ENCODE assay signal across 9 cellular contexts in the genomic region with DNA sequence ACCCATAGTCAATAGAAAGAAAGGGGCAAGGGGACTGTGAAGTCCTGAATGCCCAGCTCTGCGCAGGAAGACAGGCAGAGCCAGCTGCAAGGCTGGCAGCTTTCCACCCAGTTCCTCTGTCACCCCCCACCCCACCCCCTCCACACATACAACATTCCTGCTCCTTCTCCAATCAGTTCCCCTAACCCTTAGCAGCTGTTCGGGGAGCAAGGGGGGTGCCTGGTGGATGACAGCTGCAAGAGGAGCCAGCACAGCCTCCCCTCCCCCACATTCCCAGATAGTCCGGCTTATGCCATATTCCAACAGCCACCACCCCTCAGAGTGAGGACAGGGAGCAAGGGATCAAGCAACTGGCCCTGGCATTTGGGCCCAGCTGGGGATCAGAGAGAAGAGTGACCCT. TPM values are rescaled to one million over a fixed set of nuclear protein-coding genes. Genes with fewer than 3 reads are reported as not detected.
DNase-seq lines count a peak whose midpoint lies in the region; ATAC-seq and TF ChIP-seq lines count a peak whose summit lies in the region.
"Had no signal": no experiment of that assay in that cellular context is flagged by ENCODE, and none has a peak within 500 bp of the region (broad histone marks: within the 10 kb centered on the region; RNA-seq: fewer than 3 reads in every experiment).

No MANE protein-coding gene starts in this region.

- no peak for DNase-seq in activated CD4-positive, alpha-beta memory T cell treated with anti-CD3 and anti-CD28 coated beads, Interleukin-2, amount 10 ng/mL, durations not matched to agents 7 days and 5 days
- DNase-seq in heart right ventricle (peak in 1 of 2 donors; percentile 42), gastrocnemius medialis (peak in 1 of 2 donors; percentile 77), NCI-H748 treated with DMSO at 0.1 percent for 48 hours (lab: John Stamatoyannopoulos, UW) (no peak), kidney tubule cell (ENCODE audit: low spot score) (no peak)
- DNase-seq: trophoblast cell had no signal

- H3K4me1 ChIP-seq in heart right ventricle (peaks cover 46 to 97% (median 85%) of the 10 kb centered on the region in 9 donors), gastrocnemius medialis (peaks cover 63 to 73% of the 10 kb centered on the region in 2 donors)

- TF ChIP-seq CTCF in heart right ventricle (IDR thresholded peaks at IDR 0.05): no peak
- TF ChIP-seq CTCF in gastrocnemius medialis (IDR thresholded peaks at IDR 0.05 in 4 of 5, conservative IDR thresholded peaks at IDR 0.05 in 1 of 5): no peak

- no peak for TF ChIP-seq POLR2A in gastrocnemius medialis (IDR thresholded peaks at IDR 0.05)

- peak overlapping the region; percentile 43 to 83 (median 54) for H3K27ac Mint-ChIP-seq in IgD-negative memory B cell
- peak overlapping the region; percentile 87 for H3K27ac Mint-ChIP-seq in activated CD4-positive, alpha-beta memory T cell treated with anti-CD3 and anti-CD28 coated beads, Interleukin-2, amount 10 ng/mL, durations not matched to agents 7 days and 5 days

- H3K4me1 Mint-ChIP-seq in IgD-negative memory B cell: peaks cover 35 to 67% (median 51%) of the 10 kb centered on the region in 3 donors
- H3K4me1 Mint-ChIP-seq in activated CD4-positive, alpha-beta memory T cell treated with anti-CD3 and anti-CD28 coated beads, Interleukin-2, amount 10 ng/mL, durations not matched to agents 7 days and 5 days: peaks cover 88% of the 10 kb centered on the region

- CTCF ChIA-PET in activated CD4-positive, alpha-beta memory T cell treated with anti-CD3 and anti-CD28 coated beads, Interleukin-2, amount 10 ng/mL, durations not matched to agents 7 days and 5 days (lab: Charles Lee): interaction anchor here (0.6 to 1.9 kb wide), 2 partner anchors 36 to 122 kb away, joined by 3 to 7 read pairs; no protein-coding TSS in a partner anchor

- peak overlapping the region in 3 of 4 donors; percentile 29 to 58 (median 57) for H3K4me3 Mint-ChIP-seq in IgD-negative memory B cell
- no peak overlapping the region for H3K4me3 Mint-ChIP-seq in activated CD4-positive, alpha-beta memory T cell treated with anti-CD3 and anti-CD28 coated beads, Interleukin-2, amount 10 ng/mL, durations not matched to agents 7 days and 5 days

- ATAC-seq in heart right ventricle (peak; percentile 1 to 33 (median 16)), gastrocnemius medialis (peak; percentile 23 to 66), HG03571 (IDR thresholded peaks at IDR 0.05; ENCODE audit: unreplicated experiment) (no peak), GM21786 (IDR thresholded peaks at IDR 0.05; ENCODE audit: unreplicated experiment) (no peak)

- H3K36me3 Mint-ChIP-seq in IgD-negative memory B cell: peaks cover 9% of the 10 kb centered on the region
- H3K36me3 Mint-ChIP-seq in activated CD4-positive, alpha-beta memory T cell treated with anti-CD3 and anti-CD28 coated beads, Interleukin-2, amount 10 ng/mL, durations not matched to agents 7 days and 5 days (ENCODE audit: low read depth): peaks cover 81% of the 10 kb centered on the region

- H3K27me3 ChIP-seq in heart right ventricle: no peaks in the 10 kb centered on the region
- no peaks in the 10 kb centered on the region for H3K27me3 ChIP-seq in gastrocnemius medialis

- WGBS in heart right ventricle, 2 donors: 16 to 21% methylated on average over 3 of the region's 3 CpGs

- H3K36me3 ChIP-seq in heart right ventricle (peaks cover 4 to 84% (median 28%) of the 10 kb centered on the region in 9 donors), gastrocnemius medialis (peaks cover 0 to 24% of the 10 kb centered on the region in 2 donors)

- no peaks in the 10 kb centered on the region for H3K27me3 Mint-ChIP-seq in IgD-negative memory B cell
- H3K27me3 Mint-ChIP-seq in activated CD4-positive, alpha-beta memory T cell treated with anti-CD3 and anti-CD28 coated beads, Interleukin-2, amount 10 ng/mL, durations not matched to agents 7 days and 5 days: no peaks in the 10 kb centered on the region

- H3K9me3 Mint-ChIP-seq in IgD-negative memory B cell: no peaks in the 10 kb centered on the region
- no peaks in the 10 kb centered on the region for H3K9me3 Mint-ChIP-seq in activated CD4-positive, alpha-beta memory T cell treated with anti-CD3 and anti-CD28 coated beads, Interleukin-2, amount 10 ng/mL, durations not matched to agents 7 days and 5 days

- POLR2A ChIA-PET in activated CD4-positive, alpha-beta memory T cell treated with anti-CD3 and anti-CD28 coated beads, Interleukin-2, amount 10 ng/mL, durations not matched to agents 7 days and 5 days (lab: Charles Lee): interaction anchor here (0.9 to 3.4 kb wide), 5 partner anchors 10 to 35 kb away, joined by 4 to 52 read pairs (median 9); a partner anchor contains a TSS

- H3K9me3 ChIP-seq in heart right ventricle (no peaks in the 10 kb centered on the region), gastrocnemius medialis (no peaks in the 10 kb centered on the region)

- H3K4me3 ChIP-seq in heart right ventricle: peak overlapping the region in 4 of 10 donors; percentile 13 to 38 (median 19)
- peak overlapping the region in 2 of 4 donors; percentile 11 to 24 for H3K4me3 ChIP-seq in gastrocnemius medialis

- intact Hi-C loops in heart right ventricle (cut with DNase I) (no loop called here), gastrocnemius medialis (cut with DNase I; ENCODE audit: low total_unique reads) (no loop called here)

- peak overlapping the region in 9 of 10 donors; percentile 80 to 99 (median 95) for H3K27ac ChIP-seq in heart right ventricle
- H3K27ac ChIP-seq in gastrocnemius medialis: peak overlapping the region; percentile 82 to 95 (median 88)

- in situ Hi-C loops in gastrocnemius medialis (cut with MboI; ENCODE audit: low sequenced_read_pairs in 4 of 4): no loop called here

RNA-seq across cellular contexts. Expression of a gene that starts 9.7 kb away (rescaled TPM):
- polyA plus RNA-seq in IgD-negative memory B cell (43.9 TPM), heart right ventricle (10 to 100 TPM; 22.7 to 38.0 TPM)
- total RNA-seq in activated CD4-positive, alpha-beta memory T cell treated with anti-CD3 and anti-CD28 coated beads, Interleukin-2, amount 10 ng/mL, durations not matched to agents 7 days and 5 days: 100 to 1,000 TPM; 159 to 164 TPM
- total RNA-seq in heart right ventricle (10 to 100 TPM; 48.6 to 79.8 (median 58.2) TPM), gastrocnemius medialis (10 to 100 TPM; 13.6 to 27.3 (median 26.4) TPM)

RNA-seq across cellular contexts. Expression of a gene that starts 27.2 kb away (rescaled TPM):
- polyA plus RNA-seq in IgD-negative memory B cell (0.78 TPM), heart right ventricle (under 1 TPM in 1 of 2 donors, not detected in 1; 0.04 TPM)
- total RNA-seq in activated CD4-positive, alpha-beta memory T cell treated with anti-CD3 and anti-CD28 coated beads, Interleukin-2, amount 10 ng/mL, durations not matched to agents 7 days and 5 days: not detected
- total RNA-seq in heart right ventricle (not detected), gastrocnemius medialis (not detected)

RNA-seq across cellular contexts. Expression of a gene that starts 34.5 kb away (rescaled TPM):
- 8.0 TPM for polyA plus RNA-seq in IgD-negative memory B cell
- 10 to 100 TPM; 63.8 to 71.4 TPM for total RNA-seq in activated CD4-positive, alpha-beta memory T cell treated with anti-CD3 and anti-CD28 coated beads, Interleukin-2, amount 10 ng/mL, durations not matched to agents 7 days and 5 days
- total RNA-seq in heart right ventricle: 10 to 100 TPM; 17.6 to 30.3 (median 22.0) TPM
- 10 to 100 TPM; 14.3 to 33.8 TPM for polyA plus RNA-seq in heart right ventricle
- 10 to 100 TPM; 18.2 to 46.3 (median 26.3) TPM for total RNA-seq in gastrocnemius medialis

RNA-seq across cellular contexts. Expression of a gene that starts 52.1 kb away (rescaled TPM):
- polyA plus RNA-seq in IgD-negative memory B cell: 257 TPM
- total RNA-seq in activated CD4-positive, alpha-beta memory T cell treated with anti-CD3 and anti-CD28 coated beads, Interleukin-2, amount 10 ng/mL, durations not matched to agents 7 days and 5 days: 100 to 1,000 TPM; 262 to 268 TPM
- total RNA-seq in heart right ventricle: 100 to 1,000 TPM in 2 of 10 donors, 10 to 100 TPM in 8; 70.3 to 124 (median 73.7) TPM
- polyA plus RNA-seq in heart right ventricle: 100 to 1,000 TPM in 1 of 2 donors, 10 to 100 TPM in 1; 66.1 to 322 TPM
- total RNA-seq in gastrocnemius medialis: 100 to 1,000 TPM in 2 of 4 donors, 10 to 100 TPM in 2; 70.6 to 118 (median 108) TPM

RNA-seq across cellular contexts. Expression of a gene that starts 57.5 kb away (rescaled TPM):
- polyA plus RNA-seq in IgD-negative memory B cell: 12.7 TPM
- 10 to 100 TPM; 25.0 to 30.9 TPM for total RNA-seq in activated CD4-positive, alpha-beta memory T cell treated with anti-CD3 and anti-CD28 coated beads, Interleukin-2, amount 10 ng/mL, durations not matched to agents 7 days and 5 days
- total RNA-seq in heart right ventricle: 10 to 100 TPM; 12.8 to 32.3 (median 21.9) TPM
- polyA plus RNA-seq in heart right ventricle: 10 to 100 TPM; 11.5 to 17.0 TPM
- total RNA-seq in gastrocnemius medialis: 10 to 100 TPM in 3 of 4 donors, 1 to 10 TPM in 1; 9.6 to 16.8 (median 15.2) TPM

Comparison
In these comparisons a context has a peak if more than half of its experiments do, and no peak if none do; other contexts are left out.
1. ATAC-seq: peak in heart right ventricle (8 of 8) and gastrocnemius medialis (2 of 2); none in HG03571 (single experiment) and GM21786 (single experiment).